In genomic region chr12:108629156-108629555, GRCh38 we compare ENCODE assay signal across 11 cellular contexts. TPM values are rescaled to one million over a fixed set of nuclear protein-coding genes. Genes with fewer than 3 reads are reported as not detected.
DNase-seq lines count a peak whose midpoint lies in the region; ATAC-seq, FAIRE-seq and TF ChIP-seq lines count a peak whose summit lies in the region.
"Had no signal": no experiment of that assay in that cellular context is flagged by ENCODE, and none has a peak within 500 bp of the region (broad histone marks: within the 10 kb centered on the region; RNA-seq: fewer than 3 reads in every experiment).

No MANE protein-coding gene starts in this region.

- H3K23ac ChIP-seq in H1 (ENCODE audit: insufficient read length): no peak overlapping the region

- H2AFZ ChIP-seq in PC-9: no peak overlapping the region
- H2AFZ ChIP-seq in H1 (ENCODE audit: low read length): peak overlapping the region; percentile 19; the same call in 1 of the 2 replicates

- no peaks in the 10 kb centered on the region for H3K9me3 ChIP-seq in CD8-positive, alpha-beta T cell (ENCODE audit: low read length)
- H3K9me3 ChIP-seq in PC-9 (ENCODE audit: insufficient read depth, low read depth): no peaks in the 10 kb centered on the region
- H3K9me3 ChIP-seq in H1 (ENCODE audit: insufficient read depth in 2 of 2, low read depth in 1 of 2, low read length in 1 of 2): no peaks in the 10 kb centered on the region
- H3K9me3 ChIP-seq: testis had no signal

- TF ChIP-seq EP300 in H1 (IDR thresholded peaks at IDR 0.05; ENCODE audit: borderline replicate concordance in 1 of 2, low read depth in 2 of 2, low read length in 2 of 2): no peak

- intact Hi-C loops in CD8-positive, alpha-beta T cell (cut with DNase I, micrococcal nuclease): loop anchor here in 1 of 2 experiments (1.0 to 10.0 kb wide), 3 partner anchors 11 to 1273 kb away; partner anchors contain the start of genes PWP1 and TCHP
- intact Hi-C loops in PC-9 (cut with micrococcal nuclease; ENCODE audit: unreplicated experiment): loop anchor here (2.0 kb wide), 1 partner anchor 16 kb away; no protein-coding TSS in a partner anchor

- no peak overlapping the region for H4K91ac ChIP-seq in H1 (replicated peaks; ENCODE audit: insufficient read length, low read length)

- H3F3A ChIP-seq in PC-9 (ENCODE audit: insufficient read depth, low read depth): peaks cover 28% of the 10 kb centered on the region

- no peak overlapping the region for H3K9ac ChIP-seq in H1 (replicated peaks in 1 of 4; ENCODE audit: extremely low read depth in 1 of 4, low read depth in 3 of 4, low read length in 3 of 4)

- peak overlapping the region; percentile 100 for H3K27ac Mint-ChIP-seq in CD8-positive, alpha-beta T cell
- peak overlapping the region; percentile 56 for H3K27ac Mint-ChIP-seq in osteocyte (ENCODE audit: unreplicated experiment)

- H3K4me2 ChIP-seq in PC-9 (peak overlapping the region; percentile 62), H1 (ENCODE audit: insufficient read depth in 1 of 2, low read depth in 2 of 2, low read length in 2 of 2) (no peak overlapping the region)

- peak overlapping the region; percentile 14; the same call in 1 of the 2 replicates for H2BK12ac ChIP-seq in H1 (ENCODE audit: low read depth, low read length)

- H3K79me1 ChIP-seq in H1 (ENCODE audit: low read depth, low read length): no peaks in the 10 kb centered on the region

- H2BK120ac ChIP-seq in H1 (replicated peaks; ENCODE audit: low read depth, low read length): no peak overlapping the region

- no peak overlapping the region for H2BK20ac ChIP-seq in H1 (ENCODE audit: low read length)

- DNase-seq in CD8-positive, alpha-beta T cell: no peak
- DNase-seq in PC-9: no peak
- no peak for DNase-seq in H1 (ENCODE audit: low read depth in 1 of 2, low spot score in 2 of 2)
- DNase-seq in osteocyte (ENCODE audit: extremely low spot score, unreplicated experiment): no peak
- DNase-seq in stimulated activated naive CD4-positive, alpha-beta T cell treated with Interleukin-2 at 50 U/mL for 16 hours (lab: John Stamatoyannopoulos, UW): no peak
- no peak for DNase-seq in EL
- no peak for DNase-seq in NCI-H2171 treated with DMSO at 0.1 percent for 48 hours (lab: John Stamatoyannopoulos, UW)
- DNase-seq in SW480 (ENCODE audit: low spot score): no peak
- DNase-seq: DMS 273 treated with DMSO at 0.1 percent for 48 hours had no signal

- no peak overlapping the region for H2AK5ac ChIP-seq in H1 (ENCODE audit: low read depth, low read length)

- H3K4me1 Mint-ChIP-seq in CD8-positive, alpha-beta T cell (ENCODE audit: low read depth): peaks cover 70% of the 10 kb centered on the region
- H3K4me1 Mint-ChIP-seq in osteocyte (ENCODE audit: unreplicated experiment): peaks cover 44% of the 10 kb centered on the region

- H3K4ac ChIP-seq in H1 (replicated peaks; ENCODE audit: insufficient read length, low read depth, low read length): no peak overlapping the region

- H3K79me2 ChIP-seq in PC-9 (ENCODE audit: low read depth): no peaks in the 10 kb centered on the region
- no peaks in the 10 kb centered on the region for H3K79me2 ChIP-seq in H1 (ENCODE audit: control insufficient read depth in 1 of 2, insufficient read depth in 2 of 2, low read length in 2 of 2)

- TF ChIP-seq RAD21 in H1 (IDR thresholded peaks at IDR 0.05 in 1 of 2, conservative IDR thresholded peaks at IDR 0.05 in 1 of 2; ENCODE audit: low read depth in 2 of 2, low read length in 2 of 2): no peak

- no peak overlapping the region for H2BK5ac ChIP-seq in H1 (ENCODE audit: low read depth, low read length)

- TF ChIP-seq CTCF in CD8-positive, alpha-beta T cell (IDR thresholded peaks at IDR 0.05): no peak
- TF ChIP-seq CTCF in PC-9 (conservative IDR thresholded peaks at IDR 0.05) (no peak), H1 (IDR thresholded peaks at IDR 0.05; ENCODE audit: control extremely low read depth in 1 of 3, insufficient read depth in 1 of 3, low read depth in 1 of 3, low read length in 3 of 3) (no peak), osteocyte (IDR thresholded peaks at IDR 0.05) (no peak)

- H3K18ac ChIP-seq in H1 (ENCODE audit: extremely low read depth, low read length): no peak overlapping the region

- no peak overlapping the region for H2BK15ac ChIP-seq in H1 (ENCODE audit: low read length)

- BruUV-seq in PC-9 (replicated peaks; lab: Mats Ljungman, UMichigan): TSS peak; percentile 30

- peaks cover 70% of the 10 kb centered on the region for H3K4me1 ChIP-seq in CD8-positive, alpha-beta T cell (ENCODE audit: insufficient read depth, low read length)
- H3K4me1 ChIP-seq in PC-9 (replicated peaks; ENCODE audit: insufficient read depth) (peaks cover 38% of the 10 kb centered on the region), H1 (replicated peaks in 1 of 4; ENCODE audit: control insufficient read depth in 3 of 4, insufficient read depth in 4 of 4, low read length in 3 of 4) (peaks cover 0 to 10% (median 4%) of the 10 kb centered on the region in 4 experiments; a peak in 5 of 7 replicates)
- H3K4me1 ChIP-seq: testis had no signal

- CTCF ChIA-PET in CD8-positive, alpha-beta T cell (lab: Charles Lee): interaction anchor here (4.8 to 15.9 kb wide), 4 partner anchors 12 to 174 kb away, joined by 23 to 281 read pairs (median 117); partner anchors contain the start of genes ISCU and SART3
- CTCF ChIA-PET in PC-9 (lab: Charles Lee) (interaction anchor here (1.0 kb wide), 1 partner anchor 12 kb away, joined by 4 read pairs; no protein-coding TSS in a partner anchor), H1 (lab: Charles Lee; ENCODE audit: partially characterized antibody) (interaction anchor here (0.9 to 3.4 kb wide), 3 partner anchors 12 to 56 kb away, joined by 5 to 16 read pairs (median 6); no protein-coding TSS in a partner anchor)

- H3K27me3 Mint-ChIP-seq in CD8-positive, alpha-beta T cell (ENCODE audit: low read depth): no peaks in the 10 kb centered on the region
- H3K27me3 Mint-ChIP-seq in osteocyte (ENCODE audit: unreplicated experiment): no peaks in the 10 kb centered on the region

- H3K9me2 ChIP-seq in PC-9 (ENCODE audit: insufficient read depth): no peaks in the 10 kb centered on the region

- no peaks in the 10 kb centered on the region for H3K23me2 ChIP-seq in H1 (ENCODE audit: low read depth, low read length)

- no peaks in the 10 kb centered on the region for H3K9me3 Mint-ChIP-seq in CD8-positive, alpha-beta T cell
- H3K9me3 Mint-ChIP-seq in osteocyte (ENCODE audit: unreplicated experiment): no peaks in the 10 kb centered on the region

- peaks cover 10% of the 10 kb centered on the region for H3K36me3 ChIP-seq in CD8-positive, alpha-beta T cell (ENCODE audit: insufficient read depth, low read length)
- H3K36me3 ChIP-seq in PC-9 (ENCODE audit: low read depth) (no peaks in the 10 kb centered on the region), H1 (ENCODE audit: control insufficient read depth in 2 of 4, insufficient read depth in 4 of 4, low read length in 3 of 4) (no peaks in the 10 kb centered on the region)

- TF ChIP-seq POLR2A in H1 (IDR thresholded peaks at IDR 0.05; ENCODE audit: control extremely low read depth in 1 of 2, low read depth in 2 of 2, low read length in 2 of 2): no peak

- FAIRE-seq in H1 (lab: Jason Lieb, UNC): no peak

- peaks cover 69% of the 10 kb centered on the region for H3K36me3 Mint-ChIP-seq in CD8-positive, alpha-beta T cell
- no peaks in the 10 kb centered on the region for H3K36me3 Mint-ChIP-seq in osteocyte (ENCODE audit: unreplicated experiment)

- 100% methylated on average over 4 of the region's 4 CpGs; no CpG with 5 or more reads in 1 of the 2 experiments for WGBS in H1 (ENCODE audit: extremely low coverage in 1 of 2, insufficient coverage in 1 of 2, insufficient read length in 1 of 2, insufficient replicate concordance in 2 of 2, low coverage in 1 of 2, low lambda C conversion rate in 2 of 2, missing lambda C conversion rate in 1 of 2), 2 experiments

- no peak overlapping the region for H4K8ac ChIP-seq in H1 (ENCODE audit: extremely low read depth, insufficient read depth, low read length)

- no peak overlapping the region for H3K14ac ChIP-seq in H1 (ENCODE audit: insufficient read length)

- no peak overlapping the region for H3K56ac ChIP-seq in H1 (replicated peaks; ENCODE audit: insufficient read length, low read depth, low read length)

- no peak overlapping the region for H4K5ac ChIP-seq in H1 (ENCODE audit: insufficient read length, low read depth, low read length)

- POLR2A ChIA-PET in CD8-positive, alpha-beta T cell (lab: Charles Lee): interaction anchor here (1.2 kb wide), 2 partner anchors 12 to 67 kb away, joined by 3 to 9 read pairs; partner anchors contain the start of gene ISCU
- POLR2A ChIA-PET in PC-9 (lab: Charles Lee; ENCODE audit: unreplicated experiment) (interaction anchor here (0.5 kb wide), 1 partner anchor 874 kb away, joined by 4 read pairs; no protein-coding TSS in a partner anchor), H1 (lab: Charles Lee; ENCODE audit: partially characterized antibody) (interaction anchor here (1.8 to 3.2 kb wide), 2 partner anchors 8 to 11 kb away, joined by 6 to 10 read pairs; no protein-coding TSS in a partner anchor)

- no peaks in the 10 kb centered on the region for H4K20me1 ChIP-seq in PC-9 (ENCODE audit: insufficient read depth)
- no peaks in the 10 kb centered on the region for H4K20me1 ChIP-seq in H1 (replicated peaks in 1 of 2; ENCODE audit: control insufficient read depth in 1 of 2, insufficient read depth in 2 of 2, low read length in 2 of 2)

- peak overlapping the region; percentile 89 for H3K4me3 Mint-ChIP-seq in CD8-positive, alpha-beta T cell
- no peak overlapping the region for H3K4me3 Mint-ChIP-seq in osteocyte (ENCODE audit: unreplicated experiment)

- no peaks in the 10 kb centered on the region for H3K27me3 ChIP-seq in CD8-positive, alpha-beta T cell (ENCODE audit: insufficient read depth, low read length)
- no peaks in the 10 kb centered on the region for H3K27me3 ChIP-seq in PC-9 (ENCODE audit: insufficient read depth, low read depth)
- no peaks in the 10 kb centered on the region for H3K27me3 ChIP-seq in H1 (replicated peaks in 1 of 4; ENCODE audit: control insufficient read depth in 3 of 4, extremely low read depth in 1 of 4, insufficient read depth in 3 of 4, low read length in 3 of 4)
- H3K27me3 ChIP-seq: testis had no signal

- H3K4me3 ChIP-seq in CD8-positive, alpha-beta T cell (ENCODE audit: low read depth, low read length): peak overlapping the region; percentile 71
- H3K4me3 ChIP-seq in PC-9 (no peak overlapping the region), H1 (ENCODE audit: extremely low read depth in 1 of 4, insufficient read depth in 2 of 4, low read depth in 3 of 4, low read length in 4 of 4) (no peak overlapping the region)
- H3K4me3 ChIP-seq: testis had no signal

- peak overlapping the region; percentile 91 for H3K27ac ChIP-seq in CD8-positive, alpha-beta T cell (ENCODE audit: low read depth, low read length)
- no peak overlapping the region for H3K27ac ChIP-seq in PC-9
- no peak overlapping the region for H3K27ac ChIP-seq in H1 (ENCODE audit: low read depth, low read length)
- H3K27ac ChIP-seq: testis had no signal

- no peak for ATAC-seq in CD8-positive, alpha-beta T cell

RNA-seq across cellular contexts. Expression of gene SELPLG, which starts 4.5 kb away (rescaled TPM):
- total RNA-seq in CD8-positive, alpha-beta T cell: 10 to 100 TPM; 30.4 to 32.3 TPM
- total RNA-seq in PC-9 (2021): 0.35 and 0.96 TPM in 2 replicates
- 0.13 TPM in 1 of 2 replicates, not detected in the other for total RNA-seq in H1 (2021; fragmentation: NEBNext Ultra II Directional; extraction: Animal tissue kit (Norgen Biotek cat#: 25700))
- 0.18 and 0.19 TPM in 2 replicates for polyA plus RNA-seq in H1 (2011; rRNA removed)
- polyA plus RNA-seq in H1 (2011; cell fraction: cytosol; rRNA removed): 0.09 TPM
- polyA plus RNA-seq in H1 (2011; cell fraction: nucleus; rRNA removed): 0.09 TPM
- 0.09 TPM in 1 of 4 replicates, not detected in the others for polyA plus RNA-seq in H1 (2012, experiment 1 of 2)
- not detected for polyA plus RNA-seq in H1 (2012, experiment 2 of 2)
- 0.08 TPM for polyA plus RNA-seq in H1 (2013, experiment 1 of 2)
- 0.06 TPM for polyA plus RNA-seq in H1 (2013, experiment 2 of 2)
- 0.10 TPM in 1 of 2 replicates, not detected in the other for polyA minus RNA-seq in H1 (2011; rRNA and poly(A)+ RNA removed)
- polyA minus RNA-seq in H1 (2011; cell fraction: cytosol; rRNA and poly(A)+ RNA removed): not detected
- not detected for polyA minus RNA-seq in H1 (2011; cell fraction: nucleus; rRNA and poly(A)+ RNA removed)
- 0.59 and 0.78 TPM in 2 replicates for total RNA-seq in osteocyte

RNA-seq across cellular contexts. Expression of gene TMEM119, which starts 31.3 kb away (rescaled TPM):
- total RNA-seq in CD8-positive, alpha-beta T cell: 1 to 10 TPM; 1.2 to 1.9 TPM
- not detected in 2 replicates for total RNA-seq in PC-9 (2021)
- total RNA-seq in H1 (2021; fragmentation: NEBNext Ultra II Directional; extraction: Animal tissue kit (Norgen Biotek cat#: 25700)): 0.48 and 0.61 TPM in 2 replicates
- 0.35 TPM in 2 replicates for polyA plus RNA-seq in H1 (2011; rRNA removed)
- 0.41 TPM for polyA plus RNA-seq in H1 (2011; cell fraction: cytosol; rRNA removed)
- 0.27 TPM for polyA plus RNA-seq in H1 (2011; cell fraction: nucleus; rRNA removed)
- 0.16 to 0.42 TPM (median 0.24 TPM) in 4 replicates for polyA plus RNA-seq in H1 (2012, experiment 1 of 2)
- polyA plus RNA-seq in H1 (2012, experiment 2 of 2): 0.26 TPM
- 0.55 TPM for polyA plus RNA-seq in H1 (2013, experiment 1 of 2)
- 0.68 TPM for polyA plus RNA-seq in H1 (2013, experiment 2 of 2)
- polyA minus RNA-seq in H1 (2011; rRNA and poly(A)+ RNA removed): not detected in 2 replicates
- not detected for polyA minus RNA-seq in H1 (2011; cell fraction: cytosol; rRNA and poly(A)+ RNA removed)
- polyA minus RNA-seq in H1 (2011; cell fraction: nucleus; rRNA and poly(A)+ RNA removed): not detected
- 54.0 and 58.8 TPM in 2 replicates for total RNA-seq in osteocyte
- total RNA-seq: dermis microvascular lymphatic vessel endothelial cell had no signal

Comparison
In these comparisons a context has a peak if more than half of its experiments do, and no peak if none do; other contexts are left out.
1. RNA of gene SELPLG, which starts 4.5 kb away (total RNA-seq): 30.4 to 32.3 TPM in CD8-positive, alpha-beta T cell; 0.35 to 0.96 TPM in PC-9, 0.59 to 0.78 TPM in osteocyte and 0.13 TPM in H1; every median in the first group is over 10 times any median in the second.
2. RNA of gene TMEM119, which starts 31.3 kb away (total RNA-seq): 54.0 to 58.8 TPM in osteocyte; 1.2 to 1.9 TPM in CD8-positive, alpha-beta T cell, 0.48 to 0.61 TPM in H1 and not detected in PC-9; every median in the first group is over 10 times any median in the second.